ENCODE assay signal across 16 cellular contexts in the genomic region with DNA sequence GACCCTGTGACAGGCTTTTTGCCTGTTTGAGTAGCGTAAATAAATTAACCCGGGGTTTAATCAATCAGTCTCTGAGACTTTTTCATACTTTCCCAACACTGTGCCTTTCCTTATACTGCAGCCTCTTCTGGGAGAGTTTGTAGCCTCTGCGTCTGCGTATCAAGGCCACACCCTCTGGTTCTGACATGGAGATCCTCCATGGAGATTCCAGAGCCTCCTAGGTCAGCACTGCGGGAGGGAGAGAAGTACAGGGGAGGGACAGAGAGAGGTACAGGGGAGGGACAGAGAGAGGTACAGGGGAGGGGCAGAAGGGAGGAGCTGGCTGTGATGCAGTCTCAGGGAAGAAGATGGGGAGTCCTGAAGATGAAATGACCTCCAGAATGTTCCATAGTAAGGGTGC.
A peak's percentile ranks its signal among the peaks of the same experiment; 100 is the strongest.
DNase-seq lines count a peak whose midpoint lies in the region; ATAC-seq and TF ChIP-seq lines count a peak whose summit lies in the region.
"Had no signal": no experiment of that assay in that cellular context is flagged by ENCODE, and none has a peak within 500 bp of the region (broad histone marks: within the 10 kb centered on the region; RNA-seq: fewer than 3 reads in every experiment).

No MANE protein-coding gene starts in this region.

- no peak overlapping the region for H3K4me3 ChIP-seq in esophagus muscularis mucosa
- H3K4me3 ChIP-seq in neural progenitor cell: no peak overlapping the region
- no peak overlapping the region for H3K4me3 ChIP-seq in thyroid gland (replicated peaks in 1 of 3)
- H3K4me3 ChIP-seq: BLaER1 treated with 17β-estradiol and CSF1 and Interleukin-3, amounts not matched to agents 10 nM and 100 nM had no signal

- no peak overlapping the region for H2AFZ ChIP-seq in neural progenitor cell (replicated peaks)

- H3K79me2 ChIP-seq in neural progenitor cell (ENCODE audit: low read depth): no peaks in the 10 kb centered on the region

- no peaks in the 10 kb centered on the region for H4K20me1 ChIP-seq in neural progenitor cell (ENCODE audit: low read depth)
- H4K20me1 ChIP-seq: BLaER1 treated with 17β-estradiol and CSF1 and Interleukin-3, amounts not matched to agents 10 nM and 100 nM had no signal

- H3K27ac Mint-ChIP-seq in T-helper 17 cell: peak overlapping the region; percentile 63
- H3K27ac Mint-ChIP-seq in neural progenitor cell: peak overlapping the region; percentile 81

- no peaks in the 10 kb centered on the region for H3K27me3 Mint-ChIP-seq in T-helper 17 cell
- H3K27me3 Mint-ChIP-seq in neural progenitor cell (ENCODE audit: insufficient read depth, low read depth): peaks cover 7% of the 10 kb centered on the region
- H3K27me3 Mint-ChIP-seq: CD8-positive, alpha-beta memory T cell had no signal

- H3K27ac ChIP-seq in esophagus muscularis mucosa (replicated peaks in 1 of 4) (no peak overlapping the region), neural progenitor cell (no peak overlapping the region), thyroid gland (no peak overlapping the region)
- H3K27ac ChIP-seq: BLaER1 treated with 17β-estradiol and CSF1 and Interleukin-3, amounts not matched to agents 10 nM and 100 nM had no signal

- TF ChIP-seq CTCF in esophagus muscularis mucosa (IDR thresholded peaks at IDR 0.05) (no peak), neural progenitor cell (IDR thresholded peaks at IDR 0.05) (no peak), thyroid gland (IDR thresholded peaks at IDR 0.05) (no peak)

- H3K9me3 Mint-ChIP-seq in neural progenitor cell: peaks cover 5% of the 10 kb centered on the region
- H3K9me3 Mint-ChIP-seq: CD8-positive, alpha-beta memory T cell had no signal

- TF ChIP-seq POLR2A in esophagus muscularis mucosa (IDR thresholded peaks at IDR 0.05; ENCODE audit: low read depth): no peak
- TF ChIP-seq POLR2A in thyroid gland (IDR thresholded peaks at IDR 0.05): no peak

- H3F3A ChIP-seq in neural progenitor cell (ENCODE audit: low read depth): no peaks in the 10 kb centered on the region

- no peak overlapping the region for H3K9ac ChIP-seq in neural progenitor cell
- H3K9ac ChIP-seq: BLaER1 treated with 17β-estradiol and CSF1 and Interleukin-3, amounts not matched to agents 10 nM and 100 nM had no signal

- intact Hi-C loops in esophagus muscularis mucosa (cut with DNase I): no loop called here
- intact Hi-C loops in thyroid gland (cut with DNase I): no loop called here

- no peak for TF ChIP-seq EP300 in esophagus muscularis mucosa (IDR thresholded peaks at IDR 0.05)

- H3K9me3 ChIP-seq in T-helper 17 cell (ENCODE audit: control insufficient read depth, low read length, poor library complexity, severe bottlenecking) (no peaks in the 10 kb centered on the region), esophagus muscularis mucosa (no peaks in the 10 kb centered on the region), neural progenitor cell (ENCODE audit: low read depth) (no peaks in the 10 kb centered on the region), thyroid gland (no peaks in the 10 kb centered on the region)

- H3K4me1 Mint-ChIP-seq in T-helper 17 cell (peaks cover 32% of the 10 kb centered on the region), neural progenitor cell (peaks cover 46% of the 10 kb centered on the region)

- WGBS in esophagus muscularis mucosa: 83% methylated on average over 5 of the region's 5 CpGs
- WGBS in thyroid gland, 2 donors: 57 to 68% methylated on average over 5 of the region's 5 CpGs

- H3K4me2 ChIP-seq in neural progenitor cell: no peak overlapping the region

- no peaks in the 10 kb centered on the region for H3K27me3 ChIP-seq in esophagus muscularis mucosa
- H3K27me3 ChIP-seq in neural progenitor cell: no peaks in the 10 kb centered on the region
- H3K27me3 ChIP-seq in thyroid gland: no peaks in the 10 kb centered on the region
- H3K27me3 ChIP-seq: BLaER1 treated with 17β-estradiol and CSF1 and Interleukin-3, amounts not matched to agents 10 nM and 100 nM had no signal

- H3K4me1 ChIP-seq in esophagus muscularis mucosa (peaks cover 2 to 10% (median 7%) of the 10 kb centered on the region in 4 donors), neural progenitor cell (peaks cover 13% of the 10 kb centered on the region), thyroid gland (peaks cover 0 to 5% of the 10 kb centered on the region in 2 donors)

- ATAC-seq in T-helper 17 cell (no peak), GM18870 (IDR thresholded peaks at IDR 0.05; ENCODE audit: unreplicated experiment) (no peak), HG02623 (IDR thresholded peaks at IDR 0.05; ENCODE audit: unreplicated experiment) (no peak)
- ATAC-seq: HCT116, Right ventricle myocardium inferior had no signal

- DNase-seq in ELF-1 (ENCODE audit: low read depth, low spot score) (peak; percentile 52), T-helper 17 cell (no peak), esophagus muscularis mucosa (ENCODE audit: extremely low spot score) (peak; percentile 42), neural progenitor cell (ENCODE audit: low spot score) (peak; percentile 20), thyroid gland (no peak)
- DNase-seq: CD8-positive, alpha-beta memory T cell; KBM-7; NCI-H1105 treated with DMSO at 0.1 percent for 48 hours; NCI-H1694 treated with DMSO at 0.1 percent for 48 hours; NCI-H748 treated with DMSO at 0.1 percent for 48 hours; NK-92 treated with Interleukin-12 subunit alpha and Interleukin-12 subunit beta, amount 100 ng/mL, for 24 hours had no signal

- H3K36me3 ChIP-seq in esophagus muscularis mucosa (no peaks in the 10 kb centered on the region), neural progenitor cell (no peaks in the 10 kb centered on the region), thyroid gland (no peaks in the 10 kb centered on the region)
- H3K36me3 ChIP-seq: BLaER1 treated with 17β-estradiol and CSF1 and Interleukin-3, amounts not matched to agents 10 nM and 100 nM had no signal

- H3K4me3 Mint-ChIP-seq in T-helper 17 cell: no peak overlapping the region
- peak overlapping the region; percentile 46 for H3K4me3 Mint-ChIP-seq in neural progenitor cell
- H3K4me3 Mint-ChIP-seq: CD8-positive, alpha-beta memory T cell had no signal

- no peaks in the 10 kb centered on the region for H3K36me3 Mint-ChIP-seq in T-helper 17 cell (ENCODE audit: low read depth)
- no peaks in the 10 kb centered on the region for H3K36me3 Mint-ChIP-seq in neural progenitor cell

Comparison
In these comparisons a context has a peak if more than half of its experiments do, and no peak if none do; other contexts are left out.
1. DNase-seq: peak in ELF-1 (single experiment), esophagus muscularis mucosa (single experiment) and neural progenitor cell (single experiment); none in T-helper 17 cell (0 of 3) and thyroid gland (0 of 2).